ENCODE assay signal across 26 cellular contexts in genomic region chr10:31647861-31648260, GRCh38.
DNase-seq lines count a peak whose midpoint lies in the region; ATAC-seq and TF ChIP-seq lines count a peak whose summit lies in the region.
"Had no signal": no experiment of that assay in that cellular context is flagged by ENCODE, and none has a peak within 500 bp of the region (broad histone marks: within the 10 kb centered on the region; RNA-seq: fewer than 3 reads in every experiment).

No MANE protein-coding gene starts in this region.

- H3K4me3 ChIP-seq in IMR-90 (ENCODE audit: insufficient read depth, low read depth, low read length) (no peak overlapping the region), mesenchymal stem cell (ENCODE audit: insufficient read depth in 1 of 2, low read depth in 1 of 2, low read length in 2 of 2) (no peak overlapping the region)
- H3K4me3 ChIP-seq: A549; BLaER1 treated with 17β-estradiol and CSF1 and Interleukin-3, amounts not matched to agents 10 nM and 100 nM; K562; SJSA1 had no signal

- no peak for TF ChIP-seq POLR2A in IMR-90 (IDR thresholded peaks at IDR 0.05; ENCODE audit: low read depth, low read length)

- H4K8ac ChIP-seq in IMR-90 (ENCODE audit: low read depth in 2 of 2, low read length in 2 of 2) (no peak overlapping the region), mesenchymal stem cell (ENCODE audit: low read length) (no peak overlapping the region)

- H3K27me3 Mint-ChIP-seq in activated CD4-positive, alpha-beta memory T cell treated with anti-CD3 and anti-CD28 coated beads, Interleukin-2, amount 10 ng/mL, durations not matched to agents 7 days and 5 days, result peaks cover 6% of the 10 kb centered on the region

- H3K23ac ChIP-seq in IMR-90 (ENCODE audit: low read depth, low read length), result no peak overlapping the region
- H3K23ac ChIP-seq in mesenchymal stem cell (ENCODE audit: low read length in 2 of 2), result no peak overlapping the region

- H3K18ac ChIP-seq in IMR-90 (ENCODE audit: low read depth, low read length) (no peak overlapping the region), mesenchymal stem cell (ENCODE audit: low read depth in 1 of 2, low read length in 2 of 2) (peak overlapping the region; percentile 17 to 48)

- H2BK5ac ChIP-seq in IMR-90 (ENCODE audit: low read depth, low read length, poor library complexity, severe bottlenecking), result no peak overlapping the region
- H2BK5ac ChIP-seq in mesenchymal stem cell (ENCODE audit: low read depth, low read length, poor library complexity, severe bottlenecking), result no peak overlapping the region

- H2AK9ac ChIP-seq in IMR-90 (replicated peaks; ENCODE audit: low read depth, low read length, poor library complexity), result no peak overlapping the region

- no peak overlapping the region for H4K5ac ChIP-seq in IMR-90 (ENCODE audit: low read depth, low read length)

- H4K20me1 ChIP-seq in IMR-90 (ENCODE audit: insufficient read depth, low read length), result no peaks in the 10 kb centered on the region
- H4K20me1 ChIP-seq: BLaER1 treated with 17β-estradiol and CSF1 and Interleukin-3, amounts not matched to agents 10 nM and 100 nM had no signal

- H3K4me1 Mint-ChIP-seq in activated CD4-positive, alpha-beta memory T cell treated with anti-CD3 and anti-CD28 coated beads, Interleukin-2, amount 10 ng/mL, durations not matched to agents 7 days and 5 days, result no peaks in the 10 kb centered on the region
- H3K4me1 Mint-ChIP-seq: CD4-positive, alpha-beta memory T cell had no signal

- intact Hi-C loops in IMR-90 (cut with micrococcal nuclease), result no loop called here

- no peaks in the 10 kb centered on the region for H3K9me3 ChIP-seq in IMR-90 (ENCODE audit: control insufficient read depth, insufficient read depth, low read length)
- no peaks in the 10 kb centered on the region for H3K9me3 ChIP-seq in mesenchymal stem cell (ENCODE audit: control insufficient read depth, low read length)
- H3K9me3 ChIP-seq: A549, SJSA1 had no signal

- H3K36me3 Mint-ChIP-seq in activated CD4-positive, alpha-beta memory T cell treated with anti-CD3 and anti-CD28 coated beads, Interleukin-2, amount 10 ng/mL, durations not matched to agents 7 days and 5 days (ENCODE audit: low read depth), result no peaks in the 10 kb centered on the region
- H3K36me3 Mint-ChIP-seq: CD4-positive, alpha-beta memory T cell had no signal

- H2BK15ac ChIP-seq in IMR-90 (ENCODE audit: low read depth, low read length) (no peak overlapping the region), mesenchymal stem cell (ENCODE audit: low read depth, poor library complexity, severe bottlenecking) (no peak overlapping the region)

- H3K14ac ChIP-seq in IMR-90 (replicated peaks; ENCODE audit: low read depth, low read length), result no peak overlapping the region
- no peak overlapping the region for H3K14ac ChIP-seq in mesenchymal stem cell (ENCODE audit: low read length in 2 of 2)

- ATAC-seq in IMR-90 (ENCODE audit: low read depth), result no peak
- ATAC-seq: A549, K562 had no signal

- H2BK20ac ChIP-seq in IMR-90 (ENCODE audit: low read depth, low read length), result no peak overlapping the region

- H2AK5ac ChIP-seq in IMR-90 (ENCODE audit: low read depth, low read length), result no peak overlapping the region
- H2AK5ac ChIP-seq in mesenchymal stem cell (ENCODE audit: low read length, severe bottlenecking), result no peak overlapping the region

- no TSS peak for BruUV-seq in IMR-90 (replicated peaks; lab: Mats Ljungman, UMichigan)

- no peak for TF ChIP-seq CTCF in IMR-90 (conservative IDR thresholded peaks at IDR 0.05; ENCODE audit: low read depth, low read length)
- no peak for TF ChIP-seq CTCF in GM13976 (IDR thresholded peaks at IDR 0.05; ENCODE audit: borderline replicate concordance, control extremely low read depth, extremely low read depth, insufficient read depth, missing control alignments)

- CTCF ChIA-PET in IMR-90 (lab: Yijun Ruan, JAX), result no interaction called here
- CTCF ChIA-PET in activated CD4-positive, alpha-beta memory T cell treated with anti-CD3 and anti-CD28 coated beads, Interleukin-2, amount 10 ng/mL, durations not matched to agents 7 days and 5 days (lab: Charles Lee), result no interaction called here

- H3K9me3 Mint-ChIP-seq in activated CD4-positive, alpha-beta memory T cell treated with anti-CD3 and anti-CD28 coated beads, Interleukin-2, amount 10 ng/mL, durations not matched to agents 7 days and 5 days, result no peaks in the 10 kb centered on the region

- no peak for TF ChIP-seq RAD21 in IMR-90 (IDR thresholded peaks at IDR 0.05; ENCODE audit: low read length)

- in situ Hi-C loops in IMR-90 (cut with MboI; ENCODE audit: low sequenced_read_pairs) (no loop called here), GM13976 (cut with MboI; ENCODE audit: low sequenced_read_pairs, unreplicated experiment) (no loop called here)

- H3K4me2 ChIP-seq in IMR-90 (ENCODE audit: low read depth, low read length) (no peak overlapping the region), mesenchymal stem cell (ENCODE audit: low read length, poor library complexity, severe bottlenecking) (no peak overlapping the region)
- H3K4me2 ChIP-seq: A549; BLaER1 treated with 17β-estradiol and CSF1 and Interleukin-3, amounts not matched to agents 10 nM and 100 nM had no signal

- POLR2A ChIA-PET in IMR-90 (lab: Charles Lee; ENCODE audit: unreplicated experiment), result no interaction called here
- POLR2A ChIA-PET in activated CD4-positive, alpha-beta memory T cell treated with anti-CD3 and anti-CD28 coated beads, Interleukin-2, amount 10 ng/mL, durations not matched to agents 7 days and 5 days (lab: Charles Lee), result no interaction called here

- no peak overlapping the region for H3K4ac ChIP-seq in IMR-90 (ENCODE audit: low read depth, low read length)
- peak overlapping the region in 1 of 2 experiments; percentile 46 for H3K4ac ChIP-seq in mesenchymal stem cell (ENCODE audit: low read depth in 1 of 2, low read length in 2 of 2)

- H2BK120ac ChIP-seq in IMR-90 (ENCODE audit: low read depth, low read length), result no peak overlapping the region
- no peak overlapping the region for H2BK120ac ChIP-seq in mesenchymal stem cell (ENCODE audit: low read depth, low read length)

- H3K79me1 ChIP-seq in IMR-90 (ENCODE audit: low read depth in 1 of 2, low read length in 2 of 2) (no peaks in the 10 kb centered on the region), mesenchymal stem cell (replicated peaks; ENCODE audit: low read length, poor library complexity, severe bottlenecking) (no peaks in the 10 kb centered on the region)

- H4K91ac ChIP-seq in IMR-90 (ENCODE audit: insufficient read depth, low read depth, low read length) (no peak overlapping the region), mesenchymal stem cell (ENCODE audit: low read length) (peak overlapping the region; percentile 32)

- no peak overlapping the region for H2AFZ ChIP-seq in IMR-90 (replicated peaks; ENCODE audit: low read length, poor library complexity)
- no peak overlapping the region for H2AFZ ChIP-seq in mesenchymal stem cell (ENCODE audit: low read depth, low read length)

- H3K27ac ChIP-seq in IMR-90 (ENCODE audit: insufficient read depth, low read length) (no peak overlapping the region), mesenchymal stem cell (ENCODE audit: low read length, poor library complexity, severe bottlenecking) (no peak overlapping the region)
- H3K27ac ChIP-seq: A549; BLaER1 treated with 17β-estradiol and CSF1 and Interleukin-3, amounts not matched to agents 10 nM and 100 nM; SJSA1 had no signal

- WGBS in IMR-90 (ENCODE audit: extremely low coverage in 2 of 2, insufficient read length in 1 of 2), 2 experiments, result no CpG with 5 or more reads among the region's 5 CpGs
- 77% methylated on average over 5 of the region's 5 CpGs for WGBS in mesenchymal stem cell

- dilution Hi-C loops in IMR-90 (cut with HindIII; ENCODE audit: low sequenced_read_pairs, unreplicated experiment), result no loop called here

- no peak overlapping the region for H3K27ac Mint-ChIP-seq in activated CD4-positive, alpha-beta memory T cell treated with anti-CD3 and anti-CD28 coated beads, Interleukin-2, amount 10 ng/mL, durations not matched to agents 7 days and 5 days
- H3K27ac Mint-ChIP-seq: CD4-positive, alpha-beta memory T cell had no signal

- H3K4me3 Mint-ChIP-seq in activated CD4-positive, alpha-beta memory T cell treated with anti-CD3 and anti-CD28 coated beads, Interleukin-2, amount 10 ng/mL, durations not matched to agents 7 days and 5 days, result no peak overlapping the region
- H3K4me3 Mint-ChIP-seq: CD4-positive, alpha-beta memory T cell had no signal

- peaks cover 5% of the 10 kb centered on the region for H3K4me1 ChIP-seq in IMR-90 (ENCODE audit: control insufficient read depth, insufficient read depth, low read length)
- peaks cover 6% of the 10 kb centered on the region for H3K4me1 ChIP-seq in mesenchymal stem cell (ENCODE audit: control insufficient read depth, insufficient read depth, low read depth, low read length)

- no peak overlapping the region for H2BK12ac ChIP-seq in mesenchymal stem cell (ENCODE audit: low read length in 2 of 2)

- H3K27me3 ChIP-seq in IMR-90 (ENCODE audit: control insufficient read depth, insufficient read depth, low read length) (no peaks in the 10 kb centered on the region), mesenchymal stem cell (ENCODE audit: control insufficient read depth in 1 of 2, insufficient read depth in 1 of 2, low read length in 2 of 2) (no peaks in the 10 kb centered on the region)
- H3K27me3 ChIP-seq: BLaER1 treated with 17β-estradiol and CSF1 and Interleukin-3, amounts not matched to agents 10 nM and 100 nM; SJSA1 had no signal

- H3K9ac ChIP-seq in IMR-90 (ENCODE audit: low read depth, low read length) (no peak overlapping the region), mesenchymal stem cell (ENCODE audit: low read length) (no peak overlapping the region)
- H3K9ac ChIP-seq: BLaER1 treated with 17β-estradiol and CSF1 and Interleukin-3, amounts not matched to agents 10 nM and 100 nM had no signal

- H3K36me3 ChIP-seq in IMR-90 (ENCODE audit: control insufficient read depth, insufficient read depth, low read length), result no peaks in the 10 kb centered on the region
- no peaks in the 10 kb centered on the region for H3K36me3 ChIP-seq in mesenchymal stem cell (ENCODE audit: control insufficient read depth in 1 of 2, insufficient read depth in 2 of 2, low read depth in 1 of 2, low read length in 2 of 2)
- H3K36me3 ChIP-seq: BLaER1 treated with 17β-estradiol and CSF1 and Interleukin-3, amounts not matched to agents 10 nM and 100 nM; SJSA1 had no signal

- H3K9me1 ChIP-seq in IMR-90 (ENCODE audit: insufficient read depth, low read length), result peaks cover 5% of the 10 kb centered on the region

- DNase-seq in Daoy (ENCODE audit: low read depth) (peak; percentile 19), IMR-90 (peak; percentile 35), SW480 (ENCODE audit: low spot score) (peak; percentile 3), mesenchymal stem cell (peak; percentile 11), NCI-H82 (lab: John Stamatoyannopoulos, UW) (no peak), activated T-cell treated with anti-CD3 and anti-CD28 coated beads for 4 hours (no peak), GM13976 (ENCODE audit: low spot score) (no peak)
- DNase-seq in activated CD4-positive, alpha-beta memory T cell treated with anti-CD3 and anti-CD28 coated beads, Interleukin-2, amount 10 ng/mL, durations not matched to agents 7 days and 5 days, result no peak
- DNase-seq: AML-193; CD4-positive, alpha-beta memory T cell; COR-L47; DMS53; H7; NCI-H1048; NCI-H1417; NCI-H1694 treated with DMSO at 0.1 percent for 48 hours; NCI-H2081; NCI-H2171; NCI-H226; NCI-H510A; NCI-H748 treated with DMSO at 0.1 percent for 48 hours; T-helper 1 cell had no signal

- H3K56ac ChIP-seq in IMR-90 (ENCODE audit: extremely low read depth, insufficient read depth, low read length), result no peak overlapping the region

Comparison
In these comparisons a context has a peak if more than half of its experiments do, and no peak if none do; other contexts are left out.
1. DNase-seq: peak in Daoy (single experiment), IMR-90 (single experiment), SW480 (single experiment) and mesenchymal stem cell (single experiment); none in NCI-H82 (single experiment), activated T-cell treated with anti-CD3 and anti-CD28 coated beads for 4 hours (single experiment), activated CD4-positive, alpha-beta memory T cell treated with anti-CD3 and anti-CD28 coated beads, Interleukin-2, amount 10 ng/mL, durations not matched to agents 7 days and 5 days (single experiment) and GM13976 (single experiment).